Comparison of ENCODE assay signal across 9 cellular contexts in the genomic region with DNA sequence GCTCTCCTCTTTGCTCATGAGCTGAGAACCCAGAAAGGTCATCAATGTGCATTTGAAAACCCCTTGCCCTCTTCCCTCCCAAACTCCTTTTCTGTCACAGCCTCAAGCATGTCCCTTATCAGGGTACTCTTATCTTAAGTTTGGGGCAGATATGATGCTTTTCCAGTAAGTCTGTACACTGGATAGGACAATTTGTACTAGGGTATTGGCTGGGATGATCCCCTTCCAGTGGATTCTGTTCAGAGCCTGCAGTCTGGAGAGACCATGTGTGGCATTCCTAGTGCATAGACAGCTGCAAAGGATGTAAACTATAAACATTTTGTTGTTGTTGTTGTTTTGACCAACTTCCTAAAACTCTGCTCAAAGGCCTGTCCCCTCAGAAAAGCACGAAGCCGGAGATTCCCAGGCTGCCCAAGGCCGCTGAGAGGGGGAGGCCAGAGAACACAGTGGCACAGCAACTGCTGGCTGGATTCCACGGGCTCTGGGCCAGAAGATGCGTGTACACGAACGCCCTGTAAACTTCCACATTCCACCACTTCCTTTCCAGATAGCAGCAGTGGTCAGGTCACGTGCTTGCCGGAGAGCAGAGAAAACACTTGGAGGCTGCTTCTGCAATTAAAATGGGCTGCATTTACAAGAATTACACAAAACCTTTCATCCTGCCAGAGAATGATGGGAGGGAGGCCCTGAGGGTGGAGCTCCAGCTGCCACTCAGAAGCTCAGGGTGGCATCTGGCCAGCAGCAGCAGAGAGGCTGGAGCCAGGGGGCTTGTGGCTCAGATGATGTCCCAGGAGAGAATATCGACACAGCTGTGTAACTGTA. TPM values are rescaled to one million over a fixed set of nuclear protein-coding genes. Genes with fewer than 3 reads are reported as not detected.
DNase-seq lines count a peak whose midpoint lies in the region; ATAC-seq and TF ChIP-seq lines count a peak whose summit lies in the region.
"Had no signal": no experiment of that assay in that cellular context is flagged by ENCODE, and none has a peak within 500 bp of the region (broad histone marks: within the 10 kb centered on the region; RNA-seq: fewer than 3 reads in every experiment).

No MANE protein-coding gene starts in this region.

- H3K9me3 ChIP-seq in Panc1 (ENCODE audit: control insufficient read depth, insufficient read depth, low read depth, low read length), result no peaks in the 10 kb centered on the region

- H3K27me3 ChIP-seq in Panc1 (ENCODE audit: control insufficient read depth, insufficient read depth, low read length), result no peaks in the 10 kb centered on the region

- peak overlapping the region; percentile 92 to 97 for H3K27ac Mint-ChIP-seq in natural killer cell
- H3K27ac Mint-ChIP-seq in stimulated activated naive CD8-positive, alpha-beta T cell treated with anti-CD3 and anti-CD28 coated beads, Interleukin-15, amount 100 ng/mL, for 72 hours, result peak overlapping the region; percentile 63 to 88

- POLR2A ChIA-PET in Panc1 (lab: Charles Lee), result no interaction called here

- peaks cover 51 to 76% of the 10 kb centered on the region in 2 donors for H3K4me1 Mint-ChIP-seq in natural killer cell
- peaks cover 67% of the 10 kb centered on the region for H3K4me1 Mint-ChIP-seq in stimulated activated naive CD8-positive, alpha-beta T cell treated with anti-CD3 and anti-CD28 coated beads, Interleukin-15, amount 100 ng/mL, for 72 hours

- no peak overlapping the region for H3K27ac ChIP-seq in Panc1 (ENCODE audit: low read length)

- TF ChIP-seq CTCF in Panc1 (IDR thresholded peaks at IDR 0.05) (no peak), fibroblast of mammary gland (conservative IDR thresholded peaks at IDR 0.05; ENCODE audit: control insufficient read depth, insufficient read depth, low read depth, low read length) (no peak), natural killer cell (IDR thresholded peaks at IDR 0.05) (no peak)

- H3K36me3 ChIP-seq in Panc1 (ENCODE audit: control insufficient read depth, insufficient read depth, low read length), result no peaks in the 10 kb centered on the region

- H3K4me3 ChIP-seq in Panc1 (ENCODE audit: low read depth in 2 of 2, low read length in 2 of 2), result no peak overlapping the region
- H3K4me3 ChIP-seq in fibroblast of mammary gland (ENCODE audit: control insufficient read depth, low read depth, low read length), result no peak overlapping the region

- peak; percentile 46; the same call in 1 of the 2 replicates for ATAC-seq in Panc1
- peak; percentile 10 to 78 (median 47) for ATAC-seq in natural killer cell
- ATAC-seq in stimulated activated naive CD8-positive, alpha-beta T cell treated with anti-CD3 and anti-CD28 coated beads, Interleukin-15, amount 100 ng/mL, for 72 hours, result peak; percentile 53
- ATAC-seq in GM21723 (IDR thresholded peaks at IDR 0.05; ENCODE audit: unreplicated experiment), result no peak

- in situ Hi-C loops in Panc1 (cut with HindIII; ENCODE audit: low pct_unique_long_range_greater_than_20kb, low sequenced_read_pairs), result no loop called here

- DNase-seq in NCI-H1436 (lab: John Stamatoyannopoulos, UW) (peak; percentile 56), NCI-H1436 treated with DMSO at 0.1 percent for 48 hours (lab: John Stamatoyannopoulos, UW) (no peak), Panc1 (ENCODE audit: low read depth, low spot score) (no peak), fibroblast of mammary gland (ENCODE audit: low read depth) (peak; percentile 89), natural killer cell (peak; percentile 53)
- peak; percentile 41 to 51 for DNase-seq in activated T-helper 1 cell treated with anti-CD3 and anti-CD28 coated beads, Interleukin-2, amount 50 U/mL, for 16 hours (ENCODE audit: low read depth in 1 of 2, low spot score in 1 of 2)
- peak; percentile 30 to 71 for DNase-seq in stimulated activated naive CD8-positive, alpha-beta T cell treated with anti-CD3 and anti-CD28 coated beads, Interleukin-15, amount 100 ng/mL, for 72 hours

- CTCF ChIA-PET in Panc1 (lab: Charles Lee), result no interaction called here

- peaks cover 5% of the 10 kb centered on the region for H3K36me3 Mint-ChIP-seq in natural killer cell

- peak overlapping the region; percentile 84 for H3K4me3 Mint-ChIP-seq in natural killer cell
- H3K4me3 Mint-ChIP-seq in stimulated activated naive CD8-positive, alpha-beta T cell treated with anti-CD3 and anti-CD28 coated beads, Interleukin-15, amount 100 ng/mL, for 72 hours, result peak overlapping the region; percentile 70 to 74

- no peaks in the 10 kb centered on the region for H3K4me1 ChIP-seq in Panc1 (ENCODE audit: control insufficient read depth, insufficient read depth, low read length)

- BruUV-seq in Panc1 (replicated peaks; lab: Mats Ljungman, UMichigan), result no TSS peak

- H3K27me3 Mint-ChIP-seq in natural killer cell (ENCODE audit: low read depth in 2 of 2), result no peaks in the 10 kb centered on the region
- no peaks in the 10 kb centered on the region for H3K27me3 Mint-ChIP-seq in stimulated activated naive CD8-positive, alpha-beta T cell treated with anti-CD3 and anti-CD28 coated beads, Interleukin-15, amount 100 ng/mL, for 72 hours

- intact Hi-C loops in Panc1 (cut with micrococcal nuclease; ENCODE audit: unreplicated experiment), result no loop called here
- intact Hi-C loops in natural killer cell (cut with micrococcal nuclease), result no loop called here

- no peaks in the 10 kb centered on the region for H3K9me3 Mint-ChIP-seq in natural killer cell
- no peaks in the 10 kb centered on the region for H3K9me3 Mint-ChIP-seq in stimulated activated naive CD8-positive, alpha-beta T cell treated with anti-CD3 and anti-CD28 coated beads, Interleukin-15, amount 100 ng/mL, for 72 hours

RNA-seq across cellular contexts. Expression of gene BMP10, which starts 42.1 kb away (rescaled TPM):
- total RNA-seq in Panc1 (2021; ENCODE audit: unreplicated experiment) (not detected), natural killer cell (not detected)
- polyA plus RNA-seq in Panc1 (2012; ENCODE audit: insufficient read length), result not detected
- total RNA-seq: mononuclear cell had no signal

Comparison
In these comparisons a context has a peak if more than half of its experiments do, and no peak if none do; other contexts are left out.
1. DNase-seq: peak in NCI-H1436 (single experiment), activated T-helper 1 cell treated with anti-CD3 and anti-CD28 coated beads, Interleukin-2, amount 50 U/mL, for 16 hours (2 of 2), fibroblast of mammary gland (single experiment), natural killer cell (single experiment) and stimulated activated naive CD8-positive, alpha-beta T cell treated with anti-CD3 and anti-CD28 coated beads, Interleukin-15, amount 100 ng/mL, for 72 hours (2 of 2); none in NCI-H1436 treated with DMSO at 0.1 percent for 48 hours (single experiment) and Panc1 (single experiment).